In genomic region chrX:153742111-153742510, GRCh38 we compare ENCODE assay signal across 3 cellular contexts. TPM values are rescaled to one million over a fixed set of nuclear protein-coding genes. Genes with fewer than 3 reads are reported as not detected.
"Had no signal": no experiment of that assay in that cellular context is flagged by ENCODE, and none has a peak within 500 bp of the region (broad histone marks: within the 10 kb centered on the region; RNA-seq: fewer than 3 reads in every experiment).

No MANE protein-coding gene starts in this region.

RNA-seq across cellular contexts. Expression of gene SRPK3, which starts 38.7 kb away (rescaled TPM):
- total RNA-seq: GM23338, H1, H9 had no signal
- polyA plus RNA-seq: H1 had no signal
